ENCODE assay signal across 1 cellular context in genomic region chr3:45688882-45689786, GRCh38.
TF ChIP-seq lines count a peak whose summit lies in the region.

Gene SACM1L, plus strand, starts transcription at chr3:45689396. Its CDS starts 70 bp downstream, at chr3:45689466.

TF ChIP-seq in H1, 55 proteins besides CTCF, POLR2A, EP300 and RAD21 (continued from another document):
- TF ChIP-seq, protein P1, sequence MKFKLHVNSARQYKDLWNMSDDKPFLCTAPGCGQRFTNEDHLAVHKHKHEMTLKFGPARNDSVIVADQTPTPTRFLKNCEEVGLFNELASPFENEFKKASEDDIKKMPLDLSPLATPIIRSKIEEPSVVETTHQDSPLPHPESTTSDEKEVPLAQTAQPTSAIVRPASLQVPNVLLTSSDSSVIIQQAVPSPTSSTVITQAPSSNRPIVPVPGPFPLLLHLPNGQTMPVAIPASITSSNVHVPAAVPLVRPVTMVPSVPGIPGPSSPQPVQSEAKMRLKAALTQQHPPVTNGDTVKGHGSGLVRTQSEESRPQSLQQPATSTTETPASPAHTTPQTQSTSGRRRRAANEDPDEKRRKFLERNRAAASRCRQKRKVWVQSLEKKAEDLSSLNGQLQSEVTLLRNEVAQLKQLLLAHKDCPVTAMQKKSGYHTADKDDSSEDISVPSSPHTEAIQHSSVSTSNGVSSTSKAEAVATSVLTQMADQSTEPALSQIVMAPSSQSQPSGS (IDR thresholded peaks at IDR 0.05; ENCODE audit: low read length), result peak; percentile 70
- TF ChIP-seq ASH2L (IDR thresholded peaks at IDR 0.05; ENCODE audit: low read length) (peak; percentile 92), E2F6 (IDR thresholded peaks at IDR 0.05) (peak; percentile 85), TAF1 (IDR thresholded peaks at IDR 0.05; ENCODE audit: low read depth, low read length) (peak; percentile 80; the same call in 1 of the 2 replicates), JUN (IDR thresholded peaks at IDR 0.05; ENCODE audit: low read depth, low read length) (no peak), CTBP2 (IDR thresholded peaks at IDR 0.05; ENCODE audit: borderline replicate concordance, insufficient read depth, insufficient read length, low read length) (no peak), POU5F1 (IDR thresholded peaks at IDR 0.05; ENCODE audit: low read depth, low read length) (no peak), FOSL1 (IDR thresholded peaks at IDR 0.05; ENCODE audit: insufficient read depth, low read depth, low read length) (no peak), SP2 (IDR thresholded peaks at IDR 0.05; ENCODE audit: low read length) (no peak), RBBP5 (IDR thresholded peaks at IDR 0.05; ENCODE audit: borderline replicate concordance, low read depth, low read length) (peak; percentile 10; the same call in 1 of the 2 replicates), CHD2 (IDR thresholded peaks at IDR 0.05; ENCODE audit: low read length) (peak; percentile 74), CHD1 (IDR thresholded peaks at IDR 0.05; ENCODE audit: low read depth, low read length) (no peak), HDAC2 (IDR thresholded peaks at IDR 0.05; ENCODE audit: borderline replicate concordance in 1 of 2, low read depth in 2 of 2, low read length in 2 of 2) (peak in 1 of 2 experiments; percentile 82; a peak in 1 of 4 replicates), SIN3A (conservative IDR thresholded peaks at IDR 0.05 in 1 of 2, IDR thresholded peaks at IDR 0.05 in 1 of 2; ENCODE audit: low read depth in 1 of 2, low read length in 2 of 2) (peak; percentile 40 to 80; a peak in 2 of 4 replicates), TEAD4 (IDR thresholded peaks at IDR 0.05; ENCODE audit: low read depth, low read length) (0 out of 2 replicates have a peak, but pooled peaks have one; percentile 73), SIRT6 (IDR thresholded peaks at IDR 0.05; ENCODE audit: low read length) (no peak), CEBPB (IDR thresholded peaks at IDR 0.05; ENCODE audit: low read depth, low read length) (peak; percentile 80), RNF2 (IDR thresholded peaks at IDR 0.05; ENCODE audit: borderline replicate concordance, low read depth, low read length, missing control alignments, poor library complexity, severe bottlenecking) (no peak), CBX5 (IDR thresholded peaks at IDR 0.05; ENCODE audit: low read depth, low read length) (no peak), POLR2AphosphoS5 (IDR thresholded peaks at IDR 0.05; ENCODE audit: low read depth, low read length) (peak; percentile 65), BRCA1 (IDR thresholded peaks at IDR 0.05; ENCODE audit: low read depth, low read length) (no peak), MAFK (IDR thresholded peaks at IDR 0.05; ENCODE audit: low read depth, low read length) (peak; percentile 88; the same call in 1 of the 2 replicates), HDAC6 (IDR thresholded peaks at IDR 0.05; ENCODE audit: low read depth, low read length) (no peak), TCF12 (IDR thresholded peaks at IDR 0.05; ENCODE audit: low read depth, low read length) (no peak), NRF1 (IDR thresholded peaks at IDR 0.05; ENCODE audit: low read depth, low read length) (peak; percentile 36; the same call in 1 of the 2 replicates), TBP (IDR thresholded peaks at IDR 0.05; ENCODE audit: low read depth, low read length) (peak; percentile 99), EZH2 (IDR thresholded peaks at IDR 0.05; ENCODE audit: low read depth, low read length, severe bottlenecking) (no peak), KDM4A (IDR thresholded peaks at IDR 0.05; ENCODE audit: low read depth, low read length, severe bottlenecking) (peak; percentile 37), CHD7 (IDR thresholded peaks at IDR 0.05; ENCODE audit: insufficient replicate concordance, low read length) (no peak), JUND (IDR thresholded peaks at IDR 0.05; ENCODE audit: low read length) (no peak), CREB1 (IDR thresholded peaks at IDR 0.05) (peak; percentile 92), YY1 (IDR thresholded peaks at IDR 0.05; ENCODE audit: low read depth, low read length) (peak; percentile 2; the same call in 1 of the 2 replicates), SIX5 (IDR thresholded peaks at IDR 0.05; ENCODE audit: low read depth, low read length) (no peak), RXRA (IDR thresholded peaks at IDR 0.05; ENCODE audit: insufficient read depth, low read depth, low read length) (no peak), TAF7 (optimal IDR thresholded peaks at IDR 0.05; ENCODE audit: borderline replicate concordance, low read depth, low read length) (peak; percentile 71), EGR1 (IDR thresholded peaks at IDR 0.05; ENCODE audit: borderline replicate concordance, low read depth, low read length) (no peak), SUZ12 (IDR thresholded peaks at IDR 0.05; ENCODE audit: low read length) (no peak), SP4 (IDR thresholded peaks at IDR 0.05; ENCODE audit: low read length) (peak; percentile 71; the same call in 1 of the 2 replicates), KDM1A (IDR thresholded peaks at IDR 0.05; ENCODE audit: borderline replicate concordance, low read length) (no peak), SP1 (IDR thresholded peaks at IDR 0.05; ENCODE audit: low read depth, low read length) (no peak), SAP30 (IDR thresholded peaks at IDR 0.05; ENCODE audit: insufficient read depth, insufficient replicate concordance, low read length) (no peak)
- TF ChIP-seq, protein P2, sequence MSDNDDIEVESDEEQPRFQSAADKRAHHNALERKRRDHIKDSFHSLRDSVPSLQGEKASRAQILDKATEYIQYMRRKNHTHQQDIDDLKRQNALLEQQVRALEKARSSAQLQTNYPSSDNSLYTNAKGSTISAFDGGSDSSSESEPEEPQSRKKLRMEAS (IDR thresholded peaks at IDR 0.05), result peak; percentile 91
- TF ChIP-seq, protein P3, sequence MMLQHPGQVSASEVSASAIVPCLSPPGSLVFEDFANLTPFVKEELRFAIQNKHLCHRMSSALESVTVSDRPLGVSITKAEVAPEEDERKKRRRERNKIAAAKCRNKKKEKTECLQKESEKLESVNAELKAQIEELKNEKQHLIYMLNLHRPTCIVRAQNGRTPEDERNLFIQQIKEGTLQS (IDR thresholded peaks at IDR 0.05; ENCODE audit: insufficient read depth, low read depth, low read length), result no peak
